Comparison of ENCODE assay signal across 10 cellular contexts in genomic region chr12:89373772-89374572, GRCh38. TPM values are rescaled to one million over a fixed set of nuclear protein-coding genes. Genes with fewer than 3 reads are reported as not detected.
DNase-seq lines count a peak whose midpoint lies in the region; ATAC-seq and TF ChIP-seq lines count a peak whose summit lies in the region.
"Had no signal": no experiment of that assay in that cellular context is flagged by ENCODE, and none has a peak within 500 bp of the region (broad histone marks: within the 10 kb centered on the region; RNA-seq: fewer than 3 reads in every experiment).

No MANE protein-coding gene starts in this region.

- peak overlapping the region in 3 of 4 donors; percentile 30 to 41 (median 35) for H3K27ac ChIP-seq in upper lobe of left lung

- H3K4me3 ChIP-seq in NB4 (ENCODE audit: low read depth, low read length) (no peak overlapping the region), upper lobe of left lung (no peak overlapping the region)
- H3K4me3 ChIP-seq: HAP-1 had no signal

- peak; percentile 58 for ATAC-seq in left lobe of liver
- peak in 1 of 2 donors; percentile 84 for ATAC-seq in upper lobe of left lung (ENCODE audit: low FRiP score in 2 of 2)
- no peak for ATAC-seq in HG03469 (IDR thresholded peaks at IDR 0.05; ENCODE audit: unreplicated experiment)
- ATAC-seq in GM19351 (IDR thresholded peaks at IDR 0.05; ENCODE audit: unreplicated experiment): no peak
- ATAC-seq in HG02981 (IDR thresholded peaks at IDR 0.05; ENCODE audit: unreplicated experiment): no peak

- peak in 1 of 4 donors; percentile 27 for TF ChIP-seq EP300 in upper lobe of left lung (IDR thresholded peaks at IDR 0.05)

- TF ChIP-seq CTCF in NB4 (IDR thresholded peaks at IDR 0.05; ENCODE audit: low read depth, low read length) (no peak), upper lobe of left lung (IDR thresholded peaks at IDR 0.05) (no peak)

- WGBS in upper lobe of left lung, 2 donors: 34 to 49% methylated on average over 2 of the region's 2 CpGs

- peaks cover 15 to 40% (median 25%) of the 10 kb centered on the region in 4 donors for H3K4me1 ChIP-seq in upper lobe of left lung
- H3K4me1 ChIP-seq: HAP-1 had no signal

- no peaks in the 10 kb centered on the region for H3K9me3 ChIP-seq in upper lobe of left lung
- H3K9me3 ChIP-seq: HAP-1 had no signal

- TF ChIP-seq POLR2A in NB4 (IDR thresholded peaks at IDR 0.05; ENCODE audit: extremely low read depth, insufficient read length) (no peak), upper lobe of left lung (IDR thresholded peaks at IDR 0.05) (no peak)

- H3K27me3 ChIP-seq in upper lobe of left lung: no peaks in the 10 kb centered on the region

- DNase-seq in NB4 (ENCODE audit: low read depth) (peak; percentile 68), dedifferentiated amniotic fluid mesenchymal stem cell (ENCODE audit: extremely low spot score) (peak; percentile 69), left lobe of liver (ENCODE audit: low spot score) (no peak), upper lobe of left lung (peak in 1 of 2 donors; percentile 52)
- DNase-seq: KG1; stimulated activated CD4-positive, alpha-beta T cell treated with anti-CD3 and anti-CD28 coated beads, Interleukin-4, amount 100 ng/mL, for 24 hours had no signal

- H3K36me3 ChIP-seq in upper lobe of left lung: no peaks in the 10 kb centered on the region
- H3K36me3 ChIP-seq: HAP-1 had no signal

RNA-seq across cellular contexts. Expression of gene DUSP6, which starts 21.7 kb away (rescaled TPM):
- total RNA-seq in left lobe of liver (31.5 TPM), upper lobe of left lung (100 to 1,000 TPM in 2 of 6 donors, 10 to 100 TPM in 4; 18.4 to 236 (median 86.0) TPM)
